ENCODE assay signal across 1 cellular context in the genomic region with DNA sequence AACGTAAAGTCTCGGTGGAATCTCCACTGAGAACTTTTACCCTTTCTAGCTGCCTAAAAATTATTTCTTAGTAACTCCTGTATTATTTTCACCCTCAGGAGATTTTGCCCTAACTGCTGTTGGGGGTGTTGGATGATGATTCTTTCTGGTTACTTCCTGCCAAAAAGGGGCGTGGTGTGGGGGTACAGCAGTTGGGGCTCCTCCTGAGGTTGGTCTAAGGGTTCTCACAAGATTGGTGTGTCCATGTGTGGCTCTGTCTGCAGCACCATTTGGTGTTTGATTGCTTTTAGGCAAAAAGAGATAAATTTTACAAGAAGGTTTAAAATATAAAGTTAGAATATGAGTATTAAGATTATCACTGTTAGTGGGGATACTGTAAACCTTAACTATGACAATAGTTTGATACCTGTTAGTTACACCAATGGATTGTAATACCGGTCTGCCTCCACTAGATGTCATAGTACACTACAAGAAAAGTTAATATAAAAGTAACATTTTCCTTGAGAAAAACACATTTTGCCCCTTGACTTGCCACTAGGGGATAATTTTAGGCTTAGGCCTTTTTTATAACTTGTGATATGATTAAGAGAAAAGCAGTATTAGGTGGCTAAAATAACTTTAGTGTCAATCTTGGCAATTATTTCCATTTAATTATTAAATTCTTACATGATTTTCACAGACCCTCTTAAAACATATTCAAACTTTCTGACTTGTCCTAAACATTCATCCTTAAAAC.
TF ChIP-seq lines count a peak whose summit lies in the region.

No MANE protein-coding gene starts in this region.

TF ChIP-seq in GM23338, 12 proteins besides CTCF, POLR2A, EP300 and RAD21 (continued from another document):
- TF ChIP-seq NANOG (IDR thresholded peaks at IDR 0.05; ENCODE audit: borderline replicate concordance) (no peak), EZH2 (IDR thresholded peaks at IDR 0.05; ENCODE audit: low read depth, unreplicated experiment) (no peak)
TF ChIP-seq in GM23338: peak in this region for 0.
